ENCODE assay signal across 8 cellular contexts in the genomic region with DNA sequence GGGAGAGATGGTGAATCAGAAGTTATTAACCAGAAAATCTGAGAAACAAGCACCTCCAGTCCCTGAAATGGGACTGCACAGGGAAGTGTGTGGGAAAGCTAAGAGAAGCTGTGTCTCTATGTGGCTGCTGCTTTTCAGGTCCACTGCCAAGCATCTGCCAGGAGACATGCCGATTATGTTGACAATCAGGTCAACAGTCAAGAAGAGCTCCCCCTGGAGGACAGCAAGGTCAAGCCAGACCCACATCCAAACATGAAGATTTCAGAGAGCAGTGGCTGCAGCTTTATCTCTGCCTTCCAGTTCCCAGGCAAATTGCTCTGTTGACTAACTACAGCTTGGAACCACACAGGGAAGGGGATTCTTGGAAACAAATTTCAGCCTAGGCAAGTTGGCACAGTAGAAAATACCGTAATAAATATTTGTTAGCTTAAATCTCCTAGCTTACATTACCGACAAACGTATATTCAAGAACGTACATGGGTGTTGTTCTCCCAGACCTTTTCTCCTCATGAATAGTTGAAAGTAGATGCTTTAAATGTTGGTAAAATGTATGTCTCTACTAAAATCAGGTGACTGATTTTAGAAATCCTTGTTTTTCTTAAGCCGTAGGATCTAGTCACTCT.
DNase-seq lines count a peak whose midpoint lies in the region; ATAC-seq and TF ChIP-seq lines count a peak whose summit lies in the region.

No MANE protein-coding gene starts in this region.

- TF ChIP-seq CTCF in HL-60 (IDR thresholded peaks at IDR 0.05; ENCODE audit: insufficient read depth, low read length), result peak; percentile 64

- no peaks in the 10 kb centered on the region for H3K27me3 ChIP-seq in HL-60 (ENCODE audit: insufficient read depth, poor library complexity, severe bottlenecking)

- no peak overlapping the region for H3K27ac ChIP-seq in HL-60 (replicated peaks)

- peak; percentile 79 for ATAC-seq in GM21423 (IDR thresholded peaks at IDR 0.05; ENCODE audit: unreplicated experiment)

- peak; percentile 0 for DNase-seq in NK-92 treated with Interleukin-12 subunit alpha and Interleukin-12 subunit beta, amount 100 ng/mL, for 24 hours (lab: John Stamatoyannopoulos, UW)
- DNase-seq in NK-92 (lab: John Stamatoyannopoulos, UW; ENCODE audit: unreplicated experiment) (no peak), HL-60 (ENCODE audit: low read depth in 1 of 2, low spot score in 1 of 2) (peak; percentile 12 to 37), SHP77 treated with DMSO at 0.1 percent for 48 hours (lab: John Stamatoyannopoulos, UW) (peak; percentile 2), fibroblast of peridontal ligament (ENCODE audit: extremely low read depth) (peak; percentile 31), occipital lobe (lab: John Stamatoyannopoulos, UW) (peak; percentile 7)
- no peak for DNase-seq in activated naive CD4-positive, alpha-beta T cell treated with anti-CD3 and anti-CD28 coated beads, Interleukin-2, amount 50 U/mL, for 16 hours

- no peak overlapping the region for H3K4me3 ChIP-seq in HL-60 (replicated peaks; ENCODE audit: insufficient read depth, low read length)

Comparison
In these comparisons a context has a peak if more than half of its experiments do, and no peak if none do; other contexts are left out.
1. DNase-seq: peak in NK-92 treated with Interleukin-12 subunit alpha and Interleukin-12 subunit beta, amount 100 ng/mL, for 24 hours (single experiment), HL-60 (2 of 2), SHP77 treated with DMSO at 0.1 percent for 48 hours (single experiment), fibroblast of peridontal ligament (single experiment) and occipital lobe (single experiment); none in NK-92 (single experiment) and activated naive CD4-positive, alpha-beta T cell treated with anti-CD3 and anti-CD28 coated beads, Interleukin-2, amount 50 U/mL, for 16 hours (single experiment).